In genomic region chr6:5121479-5121878, GRCh38 we compare ENCODE assay signal across 22 cellular contexts. TPM values are rescaled to one million over a fixed set of nuclear protein-coding genes. Genes with fewer than 3 reads are reported as not detected.
DNase-seq lines count a peak whose midpoint lies in the region; ATAC-seq and TF ChIP-seq lines count a peak whose summit lies in the region.
"Had no signal": no experiment of that assay in that cellular context is flagged by ENCODE, and none has a peak within 500 bp of the region (broad histone marks: within the 10 kb centered on the region; RNA-seq: fewer than 3 reads in every experiment).

No MANE protein-coding gene starts in this region.

- no peaks in the 10 kb centered on the region for H3K36me3 ChIP-seq in adrenal gland (replicated peaks in 1 of 2)
- no peaks in the 10 kb centered on the region for H3K36me3 ChIP-seq in left ventricle myocardium inferior
- no peaks in the 10 kb centered on the region for H3K36me3 ChIP-seq in liver (ENCODE audit: control insufficient read depth in 4 of 4, insufficient read depth in 3 of 4, low read depth in 1 of 4, low read length in 3 of 4)
- H3K36me3 ChIP-seq in psoas muscle (ENCODE audit: insufficient read depth in 1 of 2, low read depth in 1 of 2): no peaks in the 10 kb centered on the region

- DNase-seq in adrenal gland (peak; percentile 68 to 91 (median 79)), left ventricle myocardium inferior (peak; percentile 69), psoas muscle (no peak), iPS-NIHi11 (ENCODE audit: low spot score) (no peak), NCI-H1694 (lab: John Stamatoyannopoulos, UW) (no peak)
- no peak for DNase-seq in stimulated activated CD4-positive, alpha-beta T cell treated with anti-CD3 and anti-CD28 coated beads, Interleukin-2, amount 100 ng/mL, for 24 hours
- DNase-seq: CD4-positive, CD25-positive, alpha-beta regulatory T cell; GM23248; H7; Karpas-422; NCI-H1092 treated with DMSO at 0.1 percent for 48 hours; NCI-H1436; NCI-H1930; NCI-H2107; NCI-H446 treated with DMSO at 0.1 percent for 48 hours; NCI-H526; RPMI8226; SHP77 treated with DMSO at 0.1 percent for 48 hours had no signal

- H3K9me3 ChIP-seq in adrenal gland (replicated peaks in 1 of 3) (no peaks in the 10 kb centered on the region), left ventricle myocardium inferior (replicated peaks) (no peaks in the 10 kb centered on the region), liver (ENCODE audit: control insufficient read depth in 4 of 4, low read length in 3 of 4) (no peaks in the 10 kb centered on the region), psoas muscle (no peaks in the 10 kb centered on the region)

- intact Hi-C loops in adrenal gland (cut with DNase I): no loop called here
- intact Hi-C loops in left ventricle myocardium inferior (cut with micrococcal nuclease): no loop called here
- intact Hi-C loops in psoas muscle (cut with DNase I): no loop called here

- WGBS in adrenal gland, 4 donors: 31 to 50% (median 46%) methylated on average over 3 to 6 of the region's 6 CpGs
- WGBS in liver: 38% methylated on average over 6 of the region's 6 CpGs
- 29 to 62% (median 36%) methylated on average over 6 of the region's 6 CpGs for WGBS in psoas muscle, 3 donors

- H3K4me1 ChIP-seq in adrenal gland (replicated peaks in 1 of 2) (peaks cover 0 to 7% of the 10 kb centered on the region in 2 donors), left ventricle myocardium inferior (peaks cover 33% of the 10 kb centered on the region), liver (ENCODE audit: control insufficient read depth in 4 of 4, insufficient read depth in 4 of 4, low read length in 3 of 4) (peaks cover 15 to 35% (median 22%) of the 10 kb centered on the region in 4 donors), psoas muscle (peaks cover 6% of the 10 kb centered on the region)

- peak overlapping the region; percentile 39 to 83 for H3K9ac ChIP-seq in liver (ENCODE audit: low read depth in 1 of 2, low read length in 2 of 2)
- H3K9ac ChIP-seq: BLaER1, GM23248 had no signal

- ATAC-seq in psoas muscle: peak; percentile 44 to 85 (median 67)

- H3K4me3 ChIP-seq in adrenal gland (no peak overlapping the region), left ventricle myocardium inferior (no peak overlapping the region), liver (ENCODE audit: low read depth in 1 of 3, low read length in 3 of 3) (no peak overlapping the region), psoas muscle (no peak overlapping the region)
- H3K4me3 ChIP-seq: BLaER1, GM23248, SK-N-MC had no signal

- H3K27me3 ChIP-seq in adrenal gland (no peaks in the 10 kb centered on the region), left ventricle myocardium inferior (ENCODE audit: low read depth) (no peaks in the 10 kb centered on the region), liver (ENCODE audit: control insufficient read depth in 4 of 4, insufficient read depth in 4 of 4, low read length in 3 of 4) (no peaks in the 10 kb centered on the region), psoas muscle (ENCODE audit: insufficient read depth in 3 of 3, low read length in 2 of 3) (no peaks in the 10 kb centered on the region)
- H3K27me3 ChIP-seq: BLaER1 had no signal

- no peak for TF ChIP-seq POLR2A in adrenal gland (IDR thresholded peaks at IDR 0.05)

- H3K27ac ChIP-seq in adrenal gland (peak overlapping the region in 2 of 5 donors; percentile 21 to 40), left ventricle myocardium inferior (replicated peaks) (peak overlapping the region; percentile 75), liver (ENCODE audit: low read depth in 1 of 2, low read length in 2 of 2) (peak overlapping the region; percentile 92 to 96), psoas muscle (no peak overlapping the region)
- H3K27ac ChIP-seq: BLaER1, GM23248, HL-60, SK-N-MC had no signal

- TF ChIP-seq CTCF in adrenal gland (IDR thresholded peaks at IDR 0.05) (no peak), left ventricle myocardium inferior (IDR thresholded peaks at IDR 0.05; ENCODE audit: borderline replicate concordance) (no peak), liver (IDR thresholded peaks at IDR 0.05; ENCODE audit: low read depth, low read length, missing input control) (no peak), psoas muscle (IDR thresholded peaks at IDR 0.05) (no peak)

- peak; percentile 51 to 66 for TF ChIP-seq RAD21 in liver (IDR thresholded peaks at IDR 0.05)

TF ChIP-seq in liver, 16 proteins besides CTCF, POLR2A, EP300 and RAD21:
- TF ChIP-seq HNF4G (IDR thresholded peaks at IDR 0.05) (peak; percentile 86), SP1 (IDR thresholded peaks at IDR 0.05) (peak; percentile 99), YY1 (IDR thresholded peaks at IDR 0.05) (peak; percentile 89), FOXA2 (IDR thresholded peaks at IDR 0.05) (peak; percentile 78), HNF4A (conservative IDR thresholded peaks at IDR 0.05) (peak; percentile 96), NR2F2 (IDR thresholded peaks at IDR 0.05) (peak; percentile 75), TAF1 (conservative IDR thresholded peaks at IDR 0.05) (no peak), FOXA1 (IDR thresholded peaks at IDR 0.05) (peak; percentile 82), EGR1 (IDR thresholded peaks at IDR 0.05; ENCODE audit: low read depth in 2 of 2) (peak in 1 of 2 donors; percentile 72), JUND (IDR thresholded peaks at IDR 0.05) (peak; percentile 58 to 85), RXRA (IDR thresholded peaks at IDR 0.05) (peak; percentile 97 to 99), ATF3 (IDR thresholded peaks at IDR 0.05) (peak; percentile 91), GABPA (IDR thresholded peaks at IDR 0.05 in 1 of 2, conservative IDR thresholded peaks at IDR 0.05 in 1 of 2) (peak in 1 of 2 donors; percentile 51)
- TF ChIP-seq, protein P1, sequence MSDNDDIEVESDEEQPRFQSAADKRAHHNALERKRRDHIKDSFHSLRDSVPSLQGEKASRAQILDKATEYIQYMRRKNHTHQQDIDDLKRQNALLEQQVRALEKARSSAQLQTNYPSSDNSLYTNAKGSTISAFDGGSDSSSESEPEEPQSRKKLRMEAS (IDR thresholded peaks at IDR 0.05): peak; percentile 92
- TF ChIP-seq, protein P2, sequence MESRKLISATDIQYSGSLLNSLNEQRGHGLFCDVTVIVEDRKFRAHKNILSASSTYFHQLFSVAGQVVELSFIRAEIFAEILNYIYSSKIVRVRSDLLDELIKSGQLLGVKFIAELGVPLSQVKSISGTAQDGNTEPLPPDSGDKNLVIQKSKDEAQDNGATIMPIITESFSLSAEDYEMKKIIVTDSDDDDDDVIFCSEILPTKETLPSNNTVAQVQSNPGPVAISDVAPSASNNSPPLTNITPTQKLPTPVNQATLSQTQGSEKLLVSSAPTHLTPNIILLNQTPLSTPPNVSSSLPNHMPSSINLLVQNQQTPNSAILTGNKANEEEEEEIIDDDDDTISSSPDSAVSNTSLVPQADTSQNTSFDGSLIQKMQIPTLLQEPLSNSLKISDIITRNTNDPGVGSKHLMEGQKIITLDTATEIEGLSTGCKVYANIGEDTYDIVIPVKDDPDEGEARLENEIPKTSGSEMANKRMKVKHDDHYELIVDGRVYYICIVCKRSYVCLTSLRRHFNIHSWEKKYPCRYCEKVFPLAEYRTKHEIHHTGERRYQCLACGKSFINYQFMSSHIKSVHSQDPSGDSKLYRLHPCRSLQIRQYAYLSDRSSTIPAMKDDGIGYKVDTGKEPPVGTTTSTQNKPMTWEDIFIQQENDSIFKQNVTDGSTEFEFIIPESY (IDR thresholded peaks at IDR 0.05): peak; percentile 93
- TF ChIP-seq, protein P3, sequence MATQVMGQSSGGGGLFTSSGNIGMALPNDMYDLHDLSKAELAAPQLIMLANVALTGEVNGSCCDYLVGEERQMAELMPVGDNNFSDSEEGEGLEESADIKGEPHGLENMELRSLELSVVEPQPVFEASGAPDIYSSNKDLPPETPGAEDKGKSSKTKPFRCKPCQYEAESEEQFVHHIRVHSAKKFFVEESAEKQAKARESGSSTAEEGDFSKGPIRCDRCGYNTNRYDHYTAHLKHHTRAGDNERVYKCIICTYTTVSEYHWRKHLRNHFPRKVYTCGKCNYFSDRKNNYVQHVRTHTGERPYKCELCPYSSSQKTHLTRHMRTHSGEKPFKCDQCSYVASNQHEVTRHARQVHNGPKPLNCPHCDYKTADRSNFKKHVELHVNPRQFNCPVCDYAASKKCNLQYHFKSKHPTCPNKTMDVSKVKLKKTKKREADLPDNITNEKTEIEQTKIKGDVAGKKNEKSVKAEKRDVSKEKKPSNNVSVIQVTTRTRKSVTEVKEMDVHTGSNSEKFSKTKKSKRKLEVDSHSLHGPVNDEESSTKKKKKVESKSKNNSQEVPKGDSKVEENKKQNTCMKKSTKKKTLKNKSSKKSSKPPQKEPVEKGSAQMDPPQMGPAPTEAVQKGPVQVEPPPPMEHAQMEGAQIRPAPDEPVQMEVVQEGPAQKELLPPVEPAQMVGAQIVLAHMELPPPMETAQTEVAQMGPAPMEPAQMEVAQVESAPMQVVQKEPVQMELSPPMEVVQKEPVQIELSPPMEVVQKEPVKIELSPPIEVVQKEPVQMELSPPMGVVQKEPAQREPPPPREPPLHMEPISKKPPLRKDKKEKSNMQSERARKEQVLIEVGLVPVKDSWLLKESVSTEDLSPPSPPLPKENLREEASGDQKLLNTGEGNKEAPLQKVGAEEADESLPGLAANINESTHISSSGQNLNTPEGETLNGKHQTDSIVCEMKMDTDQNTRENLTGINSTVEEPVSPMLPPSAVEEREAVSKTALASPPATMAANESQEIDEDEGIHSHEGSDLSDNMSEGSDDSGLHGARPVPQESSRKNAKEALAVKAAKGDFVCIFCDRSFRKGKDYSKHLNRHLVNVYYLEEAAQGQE (IDR thresholded peaks at IDR 0.05): no peak
TF ChIP-seq in liver: peak in this region for 14.

RNA-seq across cellular contexts. Expression of gene PPP1R3G, which starts 36.3 kb away (rescaled TPM):
- total RNA-seq in adrenal gland (10 to 100 TPM in 5 of 8 donors, 1 to 10 TPM in 3; 2.3 to 17.1 (median 14.2) TPM), left ventricle myocardium inferior (11.1 TPM), liver (1 to 10 TPM in 1 of 2 donors, under 1 TPM in 1; 0.33 to 3.0 TPM), psoas muscle (under 1 TPM; 0.10 to 0.50 (median 0.33) TPM)
- polyA plus RNA-seq in adrenal gland (1 to 10 TPM; 1.2 to 2.1 (median 1.6) TPM), liver (under 1 TPM; 0.25 to 0.61 TPM), psoas muscle (under 1 TPM; 0.06 to 0.13 (median 0.09) TPM)
- polyA plus RNA-seq: CD4-positive, CD25-positive, alpha-beta regulatory T cell had no signal

Comparison
In these comparisons a context has a peak if more than half of its experiments do, and no peak if none do; other contexts are left out.
1. DNase-seq: peak in adrenal gland (7 of 7) and left ventricle myocardium inferior (single experiment); none in psoas muscle (0 of 2), iPS-NIHi11 (single experiment), stimulated activated CD4-positive, alpha-beta T cell treated with anti-CD3 and anti-CD28 coated beads, Interleukin-2, amount 100 ng/mL, for 24 hours (0 of 2) and NCI-H1694 (single experiment).